ENCODE assay signal across 33 cellular contexts in the genomic region with DNA sequence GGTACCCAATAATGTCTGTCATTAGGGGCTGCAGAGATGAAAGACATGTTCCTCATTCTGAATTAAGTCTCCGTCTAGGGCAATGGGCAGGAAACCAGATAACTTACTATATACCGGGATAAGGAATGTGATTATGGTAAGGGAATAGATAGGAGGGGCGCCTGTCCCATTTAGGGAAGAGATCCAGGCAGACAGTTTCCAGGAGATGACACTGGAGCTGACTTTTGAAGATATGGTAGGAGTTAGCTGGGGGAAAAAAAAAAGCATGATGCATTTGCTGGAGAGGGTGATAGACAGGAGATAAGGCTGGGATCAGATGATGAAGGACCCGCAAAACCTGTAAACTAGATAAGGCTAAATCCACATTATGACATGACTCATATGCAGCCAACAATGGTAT.
"Had no signal": no experiment of that assay in that cellular context is flagged by ENCODE, and none has a peak within 500 bp of the region (broad histone marks: within the 10 kb centered on the region; RNA-seq: fewer than 3 reads in every experiment).

No MANE protein-coding gene starts in this region.

- H3K4me3 ChIP-seq: adrenal gland, ascending aorta, cardiac muscle cell had no signal

- DNase-seq: activated B cell treated with CpG ODN at 0.5 μM for 24 hours; activated CD4-positive, alpha-beta memory T cell treated with anti-CD3 and anti-CD28 coated beads for 36 hours; activated CD4-positive, alpha-beta T cell treated with anti-CD3 and anti-CD28 coated beads for 4 hours; activated CD4-positive, alpha-beta T cell treated with anti-CD3 and anti-CD28 coated beads, Interleukin-2, amount 10 ng/mL, durations not matched to agents 24 days and 14 days; activated CD4-positive, alpha-beta T cell treated with anti-CD3 and anti-CD28 coated beads, Interleukin-2, amount 50 U/mL, for 1 hour; activated CD4-positive, alpha-beta T cell treated with anti-CD3 and anti-CD28 coated beads, Interleukin-2, amount 50 U/mL, for 4 hours; activated CD4-positive, CD25-positive, alpha-beta regulatory T cell treated with anti-CD3 and anti-CD28 coated beads, Interleukin-2, amount 50 U/mL, for 72 hours; activated CD8-positive, alpha-beta memory T cell treated with anti-CD3 and anti-CD28 coated beads, Interleukin-2, amount 50 U/mL, for 4 hours; activated CD8-positive, alpha-beta T cell treated with anti-CD3 and anti-CD28 coated beads for 36 hours; activated effector memory CD4-positive, alpha-beta T cell treated with anti-CD3 and anti-CD28 coated beads, Interleukin-2, amount 50 U/mL, for 16 hours; activated gamma-delta T cell treated with Interleukin-2 at 50 U/mL for 16 hours; activated naive CD4-positive, alpha-beta T cell; activated naive CD4-positive, alpha-beta T cell treated with anti-CD3 and anti-CD28 coated beads for 36 hours; activated naive CD4-positive, alpha-beta T cell treated with anti-CD3 and anti-CD28 coated beads, Interleukin-2, amount 50 U/mL, for 16 hours; activated naive CD8-positive, alpha-beta T cell treated with anti-CD3 and anti-CD28 coated beads for 36 hours; activated T-cell treated with anti-CD3 and anti-CD28 coated beads for 4 hours; activated T-cell treated with anti-CD3 and anti-CD28 coated beads, Interleukin-2, amount 50 U/mL, for 1 hour; activated T-cell treated with anti-CD3 and anti-CD28 coated beads, Interleukin-2, amount 50 U/mL, for 4 hours; activated T-cell treated with anti-CD3 and anti-CD28 coated beads, Interleukin-2, amount 50 U/mL, for 72 hours; adrenal gland; amygdala; anterior cingulate cortex; caudate nucleus; cerebellar nuclear complex; T-helper 2 cell; T-helper 9 cell had no signal

- H3K27ac ChIP-seq: adrenal gland, ascending aorta, cardiac muscle cell, VCaP had no signal

- H3K9me3 ChIP-seq: adrenal gland, ascending aorta had no signal

- H3K4me1 ChIP-seq: adrenal gland, ascending aorta had no signal

- H3K36me3 ChIP-seq: adrenal gland, ascending aorta, cardiac muscle cell had no signal

- FAIRE-seq: bronchial epithelial cell, TTC549 had no signal

- H3K27me3 ChIP-seq: adrenal gland, ascending aorta, cardiac muscle cell had no signal

- ATAC-seq: activated CD8-positive, alpha-beta T cell treated with anti-CD3 and anti-CD28 coated beads for 36 hours; activated naive CD4-positive, alpha-beta T cell treated with anti-CD3 and anti-CD28 coated beads, Interleukin-2, amount 50 U/mL, for 72 hours; activated T-cell treated with anti-CD3 and anti-CD28 coated beads, Interleukin-2, amount 50 U/mL, for 4 hours; activated T-cell treated with anti-CD3 and anti-CD28 coated beads, Interleukin-2, amount 50 U/mL, for 72 hours; activated T-helper 17 cell treated with anti-CD3 and anti-CD28 coated beads, Interleukin-2, amount 50 U/mL, for 72 hours had no signal
